In the genomic region with DNA sequence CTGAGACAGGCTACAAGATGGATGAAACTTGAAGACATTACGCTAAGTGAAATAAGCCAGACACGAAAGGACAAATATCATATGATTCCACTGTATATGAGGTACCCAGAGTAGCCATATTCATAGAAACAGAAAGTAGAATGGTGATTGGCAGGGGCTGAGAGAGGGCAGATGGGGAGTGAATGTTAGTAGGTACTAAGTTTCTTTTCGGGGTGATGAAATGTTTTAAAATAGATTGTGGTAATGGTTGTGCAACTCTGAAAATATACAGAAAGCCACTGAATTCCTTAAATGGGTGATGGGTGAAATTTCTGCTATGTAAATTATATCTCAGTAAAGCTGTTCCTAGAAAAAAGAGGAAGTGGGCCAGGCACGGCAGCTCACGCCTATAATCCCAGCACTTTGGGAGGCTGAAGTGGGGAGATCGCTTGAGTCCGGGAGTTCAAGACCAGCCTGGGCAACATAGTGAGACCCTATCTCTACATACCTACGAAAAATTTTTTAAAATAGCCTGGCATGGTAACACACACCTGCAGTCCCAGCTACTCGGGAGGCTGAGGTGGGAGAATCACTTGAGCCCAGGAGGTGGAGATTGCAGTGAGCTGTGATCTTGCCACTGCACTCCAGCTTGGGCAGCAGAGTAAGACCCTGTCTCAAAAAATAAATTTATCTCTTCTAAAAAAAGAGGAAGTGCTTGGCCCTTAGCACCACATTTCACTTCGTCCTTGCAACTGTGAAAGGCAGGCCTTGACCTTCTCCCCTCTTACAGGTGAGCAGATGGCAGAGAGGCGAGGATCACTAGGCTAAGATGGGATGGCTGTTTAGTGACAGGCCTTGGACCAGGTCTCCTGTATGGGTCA, we compare ENCODE assay signal across 8 cellular contexts. TPM values are rescaled to one million over a fixed set of nuclear protein-coding genes. Genes with fewer than 3 reads are reported as not detected.
DNase-seq lines count a peak whose midpoint lies in the region; ATAC-seq lines count a peak whose summit lies in the region.

No MANE protein-coding gene starts in this region.

- DNase-seq in GF-D8 (lab: John Stamatoyannopoulos, UW): peak; percentile 98
- peak in 1 of 2 donors; percentile 48 for DNase-seq in activated naive CD4-positive, alpha-beta T cell treated with anti-CD3 and anti-CD28 coated beads, Interleukin-2, amount 50 U/mL, for 72 hours (ENCODE audit: low spot score in 2 of 2)
- peak; percentile 62 to 67 (median 64) for DNase-seq in immature natural killer cell
- DNase-seq in substantia nigra (lab: John Stamatoyannopoulos, UW): peak in 1 of 49 donors; percentile 10
- no peak for DNase-seq in NCI-H2171 treated with DMSO at 0.1 percent for 48 hours (lab: John Stamatoyannopoulos, UW)
- no peak for DNase-seq in NCI-H1436 treated with DMSO at 0.1 percent for 48 hours (lab: John Stamatoyannopoulos, UW)

- H3K27me3 Mint-ChIP-seq in immature natural killer cell (ENCODE audit: low read depth in 3 of 3): peaks cover 0 to 6% (median 2%) of the 10 kb centered on the region in 3 donors

- peak overlapping the region; percentile 56 to 80 (median 77) for H3K4me3 Mint-ChIP-seq in immature natural killer cell

- peaks cover 51 to 63% of the 10 kb centered on the region in 2 donors for H3K4me1 Mint-ChIP-seq in immature natural killer cell

- no peaks in the 10 kb centered on the region for H3K9me3 Mint-ChIP-seq in activated naive CD4-positive, alpha-beta T cell treated with anti-CD3 and anti-CD28 coated beads, Interleukin-2, amount 50 U/mL, for 72 hours
- no peaks in the 10 kb centered on the region for H3K9me3 Mint-ChIP-seq in immature natural killer cell

- peak overlapping the region; percentile 58 for H3K27ac ChIP-seq in substantia nigra (ENCODE audit: low read depth, low read length, poor library complexity, severe bottlenecking)

- H3K36me3 Mint-ChIP-seq in activated naive CD4-positive, alpha-beta T cell treated with anti-CD3 and anti-CD28 coated beads, Interleukin-2, amount 50 U/mL, for 72 hours: no peaks in the 10 kb centered on the region
- H3K36me3 Mint-ChIP-seq in immature natural killer cell: peaks cover 0 to 3% (median 0%) of the 10 kb centered on the region in 3 donors

- ATAC-seq in GM21360 (IDR thresholded peaks at IDR 0.05; ENCODE audit: unreplicated experiment): peak; percentile 63
- peak; percentile 80 for ATAC-seq in HG03571 (IDR thresholded peaks at IDR 0.05; ENCODE audit: unreplicated experiment)
- peak; percentile 80 to 91 for ATAC-seq in activated naive CD4-positive, alpha-beta T cell treated with anti-CD3 and anti-CD28 coated beads, Interleukin-2, amount 50 U/mL, for 72 hours

- peak overlapping the region; percentile 3 to 78 for H3K27ac Mint-ChIP-seq in activated naive CD4-positive, alpha-beta T cell treated with anti-CD3 and anti-CD28 coated beads, Interleukin-2, amount 50 U/mL, for 72 hours
- H3K27ac Mint-ChIP-seq in immature natural killer cell: peak overlapping the region; percentile 79 to 91 (median 86)

RNA-seq across cellular contexts. Expression of a gene that starts 16.0 kb away (rescaled TPM):
- total RNA-seq in activated naive CD4-positive, alpha-beta T cell treated with anti-CD3 and anti-CD28 coated beads, Interleukin-2, amount 50 U/mL, for 72 hours: 1 to 10 TPM; 7.0 to 8.3 TPM
- 10 to 100 TPM; 38.3 to 89.0 (median 54.3) TPM for polyA plus RNA-seq in immature natural killer cell

Comparison
In these comparisons a context has a peak if more than half of its experiments do, and no peak if none do; other contexts are left out.
1. DNase-seq: peak in GF-D8 (single experiment) and immature natural killer cell (3 of 3); none in NCI-H2171 treated with DMSO at 0.1 percent for 48 hours (single experiment) and NCI-H1436 treated with DMSO at 0.1 percent for 48 hours (single experiment).
2. Peak in every context shown above with its lines, with median percentiles within 50 percentile points of each other: ATAC-seq.